8 cellular contexts compared by ENCODE assay signal in genomic region chr9:113590991-113591898, GRCh38.
A peak's percentile ranks its signal among the peaks of the same experiment; 100 is the strongest.
DNase-seq lines count a peak whose midpoint lies in the region; ATAC-seq, FAIRE-seq and TF ChIP-seq lines count a peak whose summit lies in the region.

No MANE protein-coding gene starts in this region.

- no peak for TF ChIP-seq EP300 in K562 (IDR thresholded peaks at IDR 0.05; ENCODE audit: low read length)

- intact Hi-C loops in K562 (cut with micrococcal nuclease) = loop anchor here (1.0 to 2.0 kb wide), 3 partner anchors 64 to 282 kb away; no protein-coding TSS in a partner anchor

- peak; percentile 82 to 94 for TF ChIP-seq RAD21 in K562 (CRISPR knock-in tag; conservative IDR thresholded peaks at IDR 0.05 in 1 of 2, IDR thresholded peaks at IDR 0.05 in 1 of 2)

- H3K4me3 ChIP-seq in DOHH2 (ENCODE audit: low read length) (no peak overlapping the region), K562 (no peak overlapping the region)

- POLR2A ChIA-PET in K562 (lab: Yijun Ruan, JAX) = interaction anchor here (0.6 to 1.4 kb wide), 6 partner anchors 8 to 319 kb away, joined by 3 to 5 read pairs (median 4); no protein-coding TSS in a partner anchor

- H4K20me1 ChIP-seq in DOHH2 (ENCODE audit: control insufficient read depth, insufficient read depth, low read depth, low read length) (0 out of 2 replicates have a peak, but pooled peaks cover 3% of the 10 kb centered on the region), K562 (replicated peaks; ENCODE audit: control insufficient read depth, insufficient read depth, low read length) (no peaks in the 10 kb centered on the region)

- in situ Hi-C loops in K562 (cut with MboI) = loop anchor here (5.0 kb wide), 1 partner anchor 319 kb away; no protein-coding TSS in a partner anchor

- H2AFZ ChIP-seq in K562 (ENCODE audit: low read depth, low read length) = peak overlapping the region; percentile 71; the same call in 1 of the 2 replicates

- 0 out of 4 replicates have a peak overlapping the region, but pooled peaks of 1 of the 2 experiments have one; percentile 39 for H3K9ac ChIP-seq in K562 (ENCODE audit: insufficient read depth in 1 of 2, low read depth in 2 of 2, low read length in 2 of 2)

- no peak for TF ChIP-seq POLR2A in K562 (conservative IDR thresholded peaks at IDR 0.05)

- H3K79me2 ChIP-seq in DOHH2 (ENCODE audit: control insufficient read depth, low read length) (no peaks in the 10 kb centered on the region), K562 (ENCODE audit: control insufficient read depth, insufficient read depth, low read length) (no peaks in the 10 kb centered on the region)

- CTCF ChIA-PET in K562 (lab: Yijun Ruan, JAX; ENCODE audit: low intra/inter-chr PET ratio) = interaction anchor here (0.9 to 6.1 kb wide), 4 partner anchors 36 to 317 kb away, joined by 3 to 91 read pairs (median 24); no protein-coding TSS in a partner anchor

- DNase-seq in NAMALWA (ENCODE audit: low spot score) = peak; percentile 84
- peak; percentile 36 for DNase-seq in T-helper 9 cell
- peak; percentile 75 to 83 (median 79) for DNase-seq in K562 (ENCODE audit: extremely low read depth in 1 of 4, low spot score in 3 of 4)
- peak; percentile 88 for DNase-seq in iPS-NIHi7 (ENCODE audit: extremely low spot score)
- DNase-seq in stimulated activated CD4-positive, alpha-beta T cell treated with anti-CD3 and anti-CD28 coated beads, Interleukin-12 subunit alpha, Interleukin-12 subunit beta, amount 100 ng/mL, for 24 hours (ENCODE audit: low read depth in 2 of 2) = peak; percentile 48 to 71

- no TSS peak for BruUV-seq in K562 (replicated peaks; lab: Mats Ljungman, UMichigan)

- H3K9me1 ChIP-seq in K562 (ENCODE audit: control insufficient read depth, insufficient read depth, low read length) = no peaks in the 10 kb centered on the region

- peak; percentile 46 for ATAC-seq in GM21786 (IDR thresholded peaks at IDR 0.05; ENCODE audit: unreplicated experiment)
- peak; percentile 87 for ATAC-seq in K562
- ATAC-seq in HG02870 (IDR thresholded peaks at IDR 0.05; ENCODE audit: unreplicated experiment) = no peak

- H3K36me3 ChIP-seq in DOHH2 (ENCODE audit: control insufficient read depth, low read length) = no peaks in the 10 kb centered on the region
- H3K36me3 ChIP-seq in K562 (ENCODE audit: control insufficient read depth, insufficient read depth, low read length) = no peaks in the 10 kb centered on the region

- no peaks in the 10 kb centered on the region for H3K9me2 ChIP-seq in DOHH2 (replicated peaks; ENCODE audit: control insufficient read depth, low read length)

- TF ChIP-seq CTCF in DOHH2 (IDR thresholded peaks at IDR 0.05; ENCODE audit: low read depth, low read length, poor library complexity, severe bottlenecking) = peak; percentile 93
- TF ChIP-seq CTCF in K562 (IDR thresholded peaks at IDR 0.05 in 2 of 3, conservative IDR thresholded peaks at IDR 0.05 in 1 of 3; ENCODE audit: insufficient read depth in 2 of 3, low read depth in 1 of 3, low read length in 3 of 3) = peak; percentile 91 to 97 (median 96)

- H3K4me1 ChIP-seq in DOHH2 (ENCODE audit: control insufficient read depth, low read length) = peaks cover 18% of the 10 kb centered on the region
- peaks cover 0 to 9% of the 10 kb centered on the region in 2 experiments; a peak in 3 of 5 replicates for H3K4me1 ChIP-seq in K562 (replicated peaks in 1 of 2; ENCODE audit: control insufficient read depth in 2 of 2, insufficient read depth in 2 of 2, low read length in 2 of 2)

- H3K27ac ChIP-seq in DOHH2 (ENCODE audit: low read depth, low read length) = no peak overlapping the region
- no peak overlapping the region for H3K27ac ChIP-seq in K562 (ENCODE audit: extremely low read depth, low read depth, low read length)

- H3K27me3 ChIP-seq in DOHH2 (ENCODE audit: control insufficient read depth, low read length) = no peaks in the 10 kb centered on the region
- peaks cover 0 to 4% of the 10 kb centered on the region in 2 experiments; a peak in 2 of 5 replicates for H3K27me3 ChIP-seq in K562 (ENCODE audit: control insufficient read depth in 2 of 2, insufficient read depth in 2 of 2, low read length in 2 of 2)

- no peaks in the 10 kb centered on the region for H3K9me3 ChIP-seq in DOHH2 (ENCODE audit: control insufficient read depth, insufficient read depth, low read length)
- H3K9me3 ChIP-seq in K562 (replicated peaks; ENCODE audit: control insufficient read depth, insufficient read depth, low read depth, low read length) = no peaks in the 10 kb centered on the region

- H3K4me2 ChIP-seq in DOHH2 (ENCODE audit: low read length) (no peak overlapping the region), K562 (ENCODE audit: insufficient read depth, low read length) (no peak overlapping the region)

- peak; percentile 73 for FAIRE-seq in K562 (lab: Jason Lieb, UNC)

- WGBS in K562 (ENCODE audit: insufficient coverage, low coverage, missing lambda C conversion rate) = 12% methylated on average over 14 of the region's 20 CpGs

- H3F3A ChIP-seq in DOHH2 (ENCODE audit: control insufficient read depth, insufficient read depth) = no peaks in the 10 kb centered on the region

TF ChIP-seq in K562, 482 proteins besides CTCF, POLR2A, EP300 and RAD21 (continues in another document):
- TF ChIP-seq ZNF274 (IDR thresholded peaks at IDR 0.05; ENCODE audit: borderline replicate concordance, low read depth, low read length) (no peak), FOXP1 (CRISPR knock-in tag; IDR thresholded peaks at IDR 0.05) (no peak), STAG1 (CRISPR knock-in tag; IDR thresholded peaks at IDR 0.05; ENCODE audit: borderline replicate concordance) (peak; percentile 72; the same call in 1 of the 2 replicates), JUND (IDR thresholded peaks at IDR 0.05; ENCODE audit: borderline replicate concordance, low read depth, low read length) (0 out of 2 replicates have a peak, but pooled peaks have one; percentile 37), JUND (tag; IDR thresholded peaks at IDR 0.05; ENCODE audit: borderline replicate concordance, low read depth, low read length) (no peak; the same call in 2 of the 3 replicates), XRCC5 (IDR thresholded peaks at IDR 0.05; ENCODE audit: low read depth, low read length) (peak; percentile 79; the same call in 1 of the 2 replicates), ZC3H8 (IDR thresholded peaks at IDR 0.05) (no peak), L3MBTL2 (IDR thresholded peaks at IDR 0.05) (no peak), NFE2 (IDR thresholded peaks at IDR 0.05; ENCODE audit: low read depth) (peak; percentile 28; the same call in 1 of the 2 replicates), NFXL1 (CRISPR knock-in tag; IDR thresholded peaks at IDR 0.05) (no peak), FOXA3 (CRISPR knock-in tag; conservative IDR thresholded peaks at IDR 0.05 in 1 of 2, IDR thresholded peaks at IDR 0.05 in 1 of 2) (no peak), HEY1 (CRISPR knock-in tag; IDR thresholded peaks at IDR 0.05; ENCODE audit: borderline replicate concordance) (no peak), PTBP1 (IDR thresholded peaks at IDR 0.05; ENCODE audit: low read depth, low read length) (no peak), ZNF253 (CRISPR knock-in tag; conservative IDR thresholded peaks at IDR 0.05) (no peak), ARID2 (IDR thresholded peaks at IDR 0.05) (peak; percentile 56; the same call in 1 of the 2 replicates), PPARD (CRISPR knock-in tag; IDR thresholded peaks at IDR 0.05) (no peak), CXXC5 (CRISPR knock-in tag; IDR thresholded peaks at IDR 0.05) (0 out of 2 replicates have a peak, but pooled peaks have one; percentile 11)
- TF ChIP-seq, protein P1, sequence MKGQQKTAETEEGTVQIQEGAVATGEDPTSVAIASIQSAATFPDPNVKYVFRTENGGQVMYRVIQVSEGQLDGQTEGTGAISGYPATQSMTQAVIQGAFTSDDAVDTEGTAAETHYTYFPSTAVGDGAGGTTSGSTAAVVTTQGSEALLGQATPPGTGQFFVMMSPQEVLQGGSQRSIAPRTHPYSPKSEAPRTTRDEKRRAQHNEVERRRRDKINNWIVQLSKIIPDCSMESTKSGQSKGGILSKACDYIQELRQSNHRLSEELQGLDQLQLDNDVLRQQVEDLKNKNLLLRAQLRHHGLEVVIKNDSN (CRISPR knock-in tag; IDR thresholded peaks at IDR 0.05) = no peak
- TF ChIP-seq, protein P2, sequence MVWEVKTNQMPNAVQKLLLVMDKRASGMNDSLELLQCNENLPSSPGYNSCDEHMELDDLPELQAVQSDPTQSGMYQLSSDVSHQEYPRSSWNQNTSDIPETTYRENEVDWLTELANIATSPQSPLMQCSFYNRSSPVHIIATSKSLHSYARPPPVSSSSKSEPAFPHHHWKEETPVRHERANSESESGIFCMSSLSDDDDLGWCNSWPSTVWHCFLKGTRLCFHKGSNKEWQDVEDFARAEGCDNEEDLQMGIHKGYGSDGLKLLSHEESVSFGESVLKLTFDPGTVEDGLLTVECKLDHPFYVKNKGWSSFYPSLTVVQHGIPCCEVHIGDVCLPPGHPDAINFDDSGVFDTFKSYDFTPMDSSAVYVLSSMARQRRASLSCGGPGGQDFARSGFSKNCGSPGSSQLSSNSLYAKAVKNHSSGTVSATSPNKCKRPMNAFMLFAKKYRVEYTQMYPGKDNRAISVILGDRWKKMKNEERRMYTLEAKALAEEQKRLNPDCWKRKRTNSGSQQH (CRISPR knock-in tag; IDR thresholded peaks at IDR 0.05) = no peak

Comparison
In these comparisons a context has a peak if more than half of its experiments do, and no peak if none do; other contexts are left out.
1. DNase-seq: peak in every context shown above with its lines; median percentile 88 in iPS-NIHi7; 84 in NAMALWA; 79 in K562; 60 in stimulated activated CD4-positive, alpha-beta T cell treated with anti-CD3 and anti-CD28 coated beads, Interleukin-12 subunit alpha, Interleukin-12 subunit beta, amount 100 ng/mL, for 24 hours; 36 in T-helper 9 cell.